In genomic region chr17:1573932-1574696, GRCh38 we compare ENCODE assay signal across 1 cellular context.
TF ChIP-seq lines count a peak whose summit lies in the region.

No MANE protein-coding gene starts in this region.

TF ChIP-seq in HepG2, 621 proteins besides CTCF, POLR2A, EP300 and RAD21 (continued from another document and continues in another):
- TF ChIP-seq, protein P1, sequence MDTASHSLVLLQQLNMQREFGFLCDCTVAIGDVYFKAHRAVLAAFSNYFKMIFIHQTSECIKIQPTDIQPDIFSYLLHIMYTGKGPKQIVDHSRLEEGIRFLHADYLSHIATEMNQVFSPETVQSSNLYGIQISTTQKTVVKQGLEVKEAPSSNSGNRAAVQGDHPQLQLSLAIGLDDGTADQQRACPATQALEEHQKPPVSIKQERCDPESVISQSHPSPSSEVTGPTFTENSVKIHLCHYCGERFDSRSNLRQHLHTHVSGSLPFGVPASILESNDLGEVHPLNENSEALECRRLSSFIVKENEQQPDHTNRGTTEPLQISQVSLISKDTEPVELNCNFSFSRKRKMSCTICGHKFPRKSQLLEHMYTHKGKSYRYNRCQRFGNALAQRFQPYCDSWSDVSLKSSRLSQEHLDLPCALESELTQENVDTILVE (CRISPR knock-in tag; IDR thresholded peaks at IDR 0.05) = peak; percentile 65; the same call in 1 of the 2 replicates
- TF ChIP-seq SMAD1 (CRISPR knock-in tag; IDR thresholded peaks at IDR 0.05; ENCODE audit: borderline replicate concordance, low read depth) (no peak), ZBTB14 (CRISPR knock-in tag; IDR thresholded peaks at IDR 0.05) (no peak), ELK4 (CRISPR knock-in tag; IDR thresholded peaks at IDR 0.05; ENCODE audit: borderline replicate concordance) (no peak), ZNF577 (CRISPR knock-in tag; IDR thresholded peaks at IDR 0.05; ENCODE audit: borderline replicate concordance, low read depth) (no peak), ZNF281 (CRISPR knock-in tag; IDR thresholded peaks at IDR 0.05; ENCODE audit: borderline replicate concordance) (no peak), PHF20 (CRISPR knock-in tag; IDR thresholded peaks at IDR 0.05) (no peak), ARHGAP35 (CRISPR knock-in tag; IDR thresholded peaks at IDR 0.05; ENCODE audit: borderline replicate concordance) (no peak), DRAP1 (CRISPR knock-in tag; IDR thresholded peaks at IDR 0.05) (no peak), ZNF841 (CRISPR knock-in tag; IDR thresholded peaks at IDR 0.05; ENCODE audit: borderline replicate concordance) (no peak), ZNF724P (CRISPR knock-in tag; IDR thresholded peaks at IDR 0.05; ENCODE audit: borderline replicate concordance) (no peak; the same call in 1 of the 2 replicates), FOXA3 (CRISPR knock-in tag; IDR thresholded peaks at IDR 0.05) (0 out of 2 replicates have a peak, but pooled peaks have one; percentile 17), HOXA5 (CRISPR knock-in tag; IDR thresholded peaks at IDR 0.05) (0 out of 2 replicates have a peak, but pooled peaks have one; percentile 42), ZNF331 (CRISPR knock-in tag; IDR thresholded peaks at IDR 0.05) (no peak; the same call in 1 of the 2 replicates), ZNF572 (CRISPR knock-in tag; IDR thresholded peaks at IDR 0.05) (no peak), ZNF101 (CRISPR knock-in tag; IDR thresholded peaks at IDR 0.05; ENCODE audit: borderline replicate concordance, low read depth) (no peak), CBX1 (IDR thresholded peaks at IDR 0.05; ENCODE audit: low read depth) (no peak), SSRP1 (CRISPR knock-in tag; IDR thresholded peaks at IDR 0.05) (no peak), ZSCAN31 (CRISPR knock-in tag; IDR thresholded peaks at IDR 0.05; ENCODE audit: low read depth) (0 out of 2 replicates have a peak, but pooled peaks have one; percentile 32), ZSCAN9 (CRISPR knock-in tag; IDR thresholded peaks at IDR 0.05; ENCODE audit: borderline replicate concordance) (peak; percentile 63; the same call in 1 of the 2 replicates), ZNF414 (CRISPR knock-in tag; IDR thresholded peaks at IDR 0.05) (no peak), ZFP82 (CRISPR knock-in tag; IDR thresholded peaks at IDR 0.05; ENCODE audit: borderline replicate concordance) (0 out of 2 replicates have a peak, but pooled peaks have one; percentile 60), ZNF776 (CRISPR knock-in tag; IDR thresholded peaks at IDR 0.05) (no peak), ZNF749 (CRISPR knock-in tag; IDR thresholded peaks at IDR 0.05; ENCODE audit: borderline replicate concordance) (no peak), ZBTB42 (CRISPR knock-in tag; IDR thresholded peaks at IDR 0.05) (no peak), CENPX (CRISPR knock-in tag; IDR thresholded peaks at IDR 0.05) (no peak), RAD51 (IDR thresholded peaks at IDR 0.05; ENCODE audit: borderline replicate concordance) (no peak), ZNF326 (CRISPR knock-in tag; IDR thresholded peaks at IDR 0.05; ENCODE audit: borderline replicate concordance) (no peak), MTA3 (CRISPR knock-in tag; IDR thresholded peaks at IDR 0.05) (no peak), SRF (IDR thresholded peaks at IDR 0.05; ENCODE audit: low read depth, low read length) (no peak), FOXA1 (IDR thresholded peaks at IDR 0.05) (no peak), FOXA1 (CRISPR knock-in tag; IDR thresholded peaks at IDR 0.05) (no peak), BRF2 (CRISPR knock-in tag; IDR thresholded peaks at IDR 0.05) (no peak), ZNF547 (CRISPR knock-in tag; IDR thresholded peaks at IDR 0.05) (peak; percentile 39; the same call in 1 of the 2 replicates), ZNF557 (CRISPR knock-in tag; IDR thresholded peaks at IDR 0.05) (no peak), TEAD2 (CRISPR knock-in tag; IDR thresholded peaks at IDR 0.05) (no peak), MBD4 (IDR thresholded peaks at IDR 0.05; ENCODE audit: borderline replicate concordance, low read length) (no peak), ZNF296 (CRISPR knock-in tag; conservative IDR thresholded peaks at IDR 0.05) (no peak), FOSL2 (CRISPR knock-in tag; IDR thresholded peaks at IDR 0.05) (peak; percentile 18; the same call in 1 of the 2 replicates), DPF2 (CRISPR knock-in tag; IDR thresholded peaks at IDR 0.05; ENCODE audit: borderline replicate concordance, low read depth) (no peak), CCDC6 (CRISPR knock-in tag; IDR thresholded peaks at IDR 0.05) (no peak), ZNF816 (CRISPR knock-in tag; IDR thresholded peaks at IDR 0.05; ENCODE audit: borderline replicate concordance) (no peak), IKZF1 (IDR thresholded peaks at IDR 0.05) (no peak), ZSCAN25 (CRISPR knock-in tag; IDR thresholded peaks at IDR 0.05) (no peak), HCFC1 (IDR thresholded peaks at IDR 0.05; ENCODE audit: low read depth, low read length) (no peak), IRX3 (CRISPR knock-in tag; IDR thresholded peaks at IDR 0.05; ENCODE audit: borderline replicate concordance, low read depth) (no peak)
- TF ChIP-seq, protein P2, sequence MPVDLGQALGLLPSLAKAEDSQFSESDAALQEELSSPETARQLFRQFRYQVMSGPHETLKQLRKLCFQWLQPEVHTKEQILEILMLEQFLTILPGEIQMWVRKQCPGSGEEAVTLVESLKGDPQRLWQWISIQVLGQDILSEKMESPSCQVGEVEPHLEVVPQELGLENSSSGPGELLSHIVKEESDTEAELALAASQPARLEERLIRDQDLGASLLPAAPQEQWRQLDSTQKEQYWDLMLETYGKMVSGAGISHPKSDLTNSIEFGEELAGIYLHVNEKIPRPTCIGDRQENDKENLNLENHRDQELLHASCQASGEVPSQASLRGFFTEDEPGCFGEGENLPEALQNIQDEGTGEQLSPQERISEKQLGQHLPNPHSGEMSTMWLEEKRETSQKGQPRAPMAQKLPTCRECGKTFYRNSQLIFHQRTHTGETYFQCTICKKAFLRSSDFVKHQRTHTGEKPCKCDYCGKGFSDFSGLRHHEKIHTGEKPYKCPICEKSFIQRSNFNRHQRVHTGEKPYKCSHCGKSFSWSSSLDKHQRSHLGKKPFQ (CRISPR knock-in tag; IDR thresholded peaks at IDR 0.05; ENCODE audit: insufficient replicate concordance) = no peak
- TF ChIP-seq, protein P3, sequence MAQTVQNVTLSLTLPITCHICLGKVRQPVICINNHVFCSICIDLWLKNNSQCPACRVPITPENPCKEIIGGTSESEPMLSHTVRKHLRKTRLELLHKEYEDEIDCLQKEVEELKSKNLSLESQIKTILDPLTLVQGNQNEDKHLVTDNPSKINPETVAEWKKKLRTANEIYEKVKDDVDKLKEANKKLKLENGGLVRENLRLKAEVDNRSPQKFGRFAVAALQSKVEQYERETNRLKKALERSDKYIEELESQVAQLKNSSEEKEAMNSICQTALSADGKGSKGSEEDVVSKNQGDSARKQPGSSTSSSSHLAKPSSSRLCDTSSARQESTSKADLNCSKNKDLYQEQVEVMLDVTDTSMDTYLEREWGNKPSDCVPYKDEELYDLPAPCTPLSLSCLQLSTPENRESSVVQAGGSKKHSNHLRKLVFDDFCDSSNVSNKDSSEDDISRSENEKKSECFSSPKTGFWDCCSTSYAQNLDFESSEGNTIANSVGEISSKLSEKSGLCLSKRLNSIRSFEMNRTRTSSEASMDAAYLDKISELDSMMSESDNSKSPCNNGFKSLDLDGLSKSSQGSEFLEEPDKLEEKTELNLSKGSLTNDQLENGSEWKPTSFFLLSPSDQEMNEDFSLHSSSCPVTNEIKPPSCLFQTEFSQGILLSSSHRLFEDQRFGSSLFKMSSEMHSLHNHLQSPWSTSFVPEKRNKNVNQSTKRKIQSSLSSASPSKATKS (CRISPR knock-in tag; IDR thresholded peaks at IDR 0.05) = no peak
- TF ChIP-seq, protein P4, sequence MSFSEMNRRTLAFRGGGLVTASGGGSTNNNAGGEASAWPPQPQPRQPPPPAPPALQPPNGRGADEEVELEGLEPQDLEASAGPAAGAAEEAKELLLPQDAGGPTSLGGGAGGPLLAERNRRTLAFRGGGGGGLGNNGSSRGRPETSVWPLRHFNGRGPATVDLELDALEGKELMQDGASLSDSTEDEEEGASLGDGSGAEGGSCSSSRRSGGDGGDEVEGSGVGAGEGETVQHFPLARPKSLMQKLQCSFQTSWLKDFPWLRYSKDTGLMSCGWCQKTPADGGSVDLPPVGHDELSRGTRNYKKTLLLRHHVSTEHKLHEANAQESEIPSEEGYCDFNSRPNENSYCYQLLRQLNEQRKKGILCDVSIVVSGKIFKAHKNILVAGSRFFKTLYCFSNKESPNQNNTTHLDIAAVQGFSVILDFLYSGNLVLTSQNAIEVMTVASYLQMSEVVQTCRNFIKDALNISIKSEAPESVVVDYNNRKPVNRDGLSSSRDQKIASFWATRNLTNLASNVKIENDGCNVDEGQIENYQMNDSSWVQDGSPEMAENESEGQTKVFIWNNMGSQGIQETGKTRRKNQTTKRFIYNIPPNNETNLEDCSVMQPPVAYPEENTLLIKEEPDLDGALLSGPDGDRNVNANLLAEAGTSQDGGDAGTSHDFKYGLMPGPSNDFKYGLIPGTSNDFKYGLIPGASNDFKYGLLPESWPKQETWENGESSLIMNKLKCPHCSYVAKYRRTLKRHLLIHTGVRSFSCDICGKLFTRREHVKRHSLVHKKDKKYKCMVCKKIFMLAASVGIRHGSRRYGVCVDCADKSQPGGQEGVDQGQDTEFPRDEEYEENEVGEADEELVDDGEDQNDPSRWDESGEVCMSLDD (CRISPR knock-in tag; IDR thresholded peaks at IDR 0.05; ENCODE audit: borderline replicate concordance) = no peak
- TF ChIP-seq, protein P5, sequence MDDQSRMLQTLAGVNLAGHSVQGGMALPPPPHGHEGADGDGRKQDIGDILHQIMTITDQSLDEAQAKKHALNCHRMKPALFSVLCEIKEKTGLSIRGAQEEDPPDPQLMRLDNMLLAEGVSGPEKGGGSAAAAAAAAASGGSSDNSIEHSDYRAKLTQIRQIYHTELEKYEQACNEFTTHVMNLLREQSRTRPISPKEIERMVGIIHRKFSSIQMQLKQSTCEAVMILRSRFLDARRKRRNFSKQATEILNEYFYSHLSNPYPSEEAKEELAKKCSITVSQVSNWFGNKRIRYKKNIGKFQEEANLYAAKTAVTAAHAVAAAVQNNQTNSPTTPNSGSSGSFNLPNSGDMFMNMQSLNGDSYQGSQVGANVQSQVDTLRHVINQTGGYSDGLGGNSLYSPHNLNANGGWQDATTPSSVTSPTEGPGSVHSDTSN (CRISPR knock-in tag; IDR thresholded peaks at IDR 0.05; ENCODE audit: borderline replicate concordance) = no peak
